21 cellular contexts compared by ENCODE assay signal in genomic region chr4:52016985-52017384, GRCh38. TPM values are rescaled to one million over a fixed set of nuclear protein-coding genes. Genes with fewer than 3 reads are reported as not detected.
DNase-seq lines count a peak whose midpoint lies in the region; ATAC-seq, FAIRE-seq and TF ChIP-seq lines count a peak whose summit lies in the region.
"Had no signal": no experiment of that assay in that cellular context is flagged by ENCODE, and none has a peak within 500 bp of the region (broad histone marks: within the 10 kb centered on the region; RNA-seq: fewer than 3 reads in every experiment).

No MANE protein-coding gene starts in this region.

- H3K4me3 ChIP-seq in duodenal mucosa (ENCODE audit: low read depth in 1 of 2, low read length in 2 of 2) (peak overlapping the region; percentile 65 to 71), muscle layer of duodenum (ENCODE audit: low read depth in 1 of 2, low read length in 2 of 2) (peak overlapping the region in 1 of 2 donors; percentile 28), OCI-LY7 (ENCODE audit: low read depth, low read length, poor library complexity, severe bottlenecking) (no peak overlapping the region)
- H3K4me3 ChIP-seq: BLaER1, GM23338 had no signal

- H3K27ac ChIP-seq in duodenal mucosa (ENCODE audit: low read depth, low read length), result no peak overlapping the region
- peak overlapping the region; percentile 2 for H3K27ac ChIP-seq in muscle layer of duodenum (ENCODE audit: low read length)
- no peak overlapping the region for H3K27ac ChIP-seq in OCI-LY7 (ENCODE audit: low read depth, low read length, poor library complexity, severe bottlenecking)
- H3K27ac ChIP-seq: BLaER1, HL-60 had no signal

- CTCF ChIA-PET in OCI-LY7 (lab: Charles Lee; ENCODE audit: unreplicated experiment), result no interaction called here

- FAIRE-seq in GM12892 (lab: Jason Lieb, UNC), result peak; percentile 30
- FAIRE-seq: H54 had no signal

- H2AFZ ChIP-seq in OCI-LY7 (ENCODE audit: low read length), result no peak overlapping the region
- H2AFZ ChIP-seq: GM23338 had no signal

- BruUV-seq in OCI-LY7 (replicated peaks; lab: Mats Ljungman, UMichigan), result no TSS peak

- H3K9me3 ChIP-seq in duodenal mucosa (ENCODE audit: control insufficient read depth in 1 of 2, low read length in 2 of 2), result no peaks in the 10 kb centered on the region
- no peaks in the 10 kb centered on the region for H3K9me3 ChIP-seq in muscle layer of duodenum (ENCODE audit: control insufficient read depth in 1 of 2, low read length in 2 of 2)
- H3K9me3 ChIP-seq in OCI-LY7 (ENCODE audit: low read length), result no peaks in the 10 kb centered on the region
- H3K9me3 ChIP-seq: BLaER1 had no signal

- no peak for DNase-seq in GM12892 (ENCODE audit: insufficient read length)
- no peak for DNase-seq in left colon
- DNase-seq in NCI-H128 (lab: John Stamatoyannopoulos, UW; ENCODE audit: unreplicated experiment), result no peak
- DNase-seq in OCI-LY7 (ENCODE audit: low spot score), result no peak
- no peak for DNase-seq in cerebellum (ENCODE audit: low spot score)
- DNase-seq: 8988T; Calu3; CD8-positive, alpha-beta T cell; DMS79 treated with DMSO at 0.1 percent for 48 hours; GF-D8; HCEC 1CT had no signal

- H3K79me2 ChIP-seq in OCI-LY7 (ENCODE audit: insufficient read depth, low read depth, low read length), result no peaks in the 10 kb centered on the region

- TF ChIP-seq POLR2A in GM12892 (IDR thresholded peaks at IDR 0.05; ENCODE audit: low read depth, low read length), result no peak

- H3K9ac ChIP-seq in duodenal mucosa (ENCODE audit: low read depth in 1 of 2, low read length in 2 of 2), result peak overlapping the region in 1 of 2 donors; percentile 58
- H3K9ac ChIP-seq: BLaER1 had no signal

- H3K36me3 ChIP-seq in duodenal mucosa (ENCODE audit: control insufficient read depth in 1 of 2, insufficient read depth in 2 of 2, low read length in 2 of 2), result no peaks in the 10 kb centered on the region
- peaks cover 0 to 7% of the 10 kb centered on the region in 2 donors for H3K36me3 ChIP-seq in muscle layer of duodenum (ENCODE audit: control insufficient read depth in 1 of 2, insufficient read depth in 2 of 2, low read length in 2 of 2)
- H3K36me3 ChIP-seq in OCI-LY7 (ENCODE audit: insufficient read depth, low read length), result peaks cover 1% of the 10 kb centered on the region; the same call in 1 of the 2 replicates

- POLR2A ChIA-PET in OCI-LY7 (lab: Charles Lee), result no interaction called here

- no peaks in the 10 kb centered on the region for H3K9me2 ChIP-seq in OCI-LY7 (ENCODE audit: insufficient read depth, low read length)

- intact Hi-C loops in left colon (cut with DNase I, micrococcal nuclease) (no loop called here), OCI-LY7 (cut with micrococcal nuclease; ENCODE audit: unreplicated experiment) (no loop called here)

- no peaks in the 10 kb centered on the region for H3K27me3 ChIP-seq in duodenal mucosa (ENCODE audit: control insufficient read depth in 1 of 2, insufficient read depth in 2 of 2, low read length in 2 of 2)
- no peaks in the 10 kb centered on the region for H3K27me3 ChIP-seq in muscle layer of duodenum (ENCODE audit: low read depth, low read length)
- H3K27me3 ChIP-seq: BLaER1 had no signal

- H3K4me1 ChIP-seq in duodenal mucosa (ENCODE audit: control insufficient read depth in 1 of 2, insufficient read depth in 2 of 2, low read length in 2 of 2) (peaks cover 13 to 25% of the 10 kb centered on the region in 2 donors), muscle layer of duodenum (ENCODE audit: control insufficient read depth in 1 of 2, insufficient read depth in 2 of 2, low read length in 2 of 2) (no peaks in the 10 kb centered on the region), OCI-LY7 (ENCODE audit: insufficient read depth, low read length, poor library complexity, severe bottlenecking) (no peaks in the 10 kb centered on the region)

- no peaks in the 10 kb centered on the region for H4K20me1 ChIP-seq in OCI-LY7 (ENCODE audit: insufficient read depth, low read length)
- H4K20me1 ChIP-seq: BLaER1 had no signal

- H3K4me2 ChIP-seq in OCI-LY7 (ENCODE audit: low read length), result no peak overlapping the region
- H3K4me2 ChIP-seq: BLaER1, GM23338 had no signal

- no peak for TF ChIP-seq CTCF in OCI-LY7 (conservative IDR thresholded peaks at IDR 0.05; ENCODE audit: low read length)

- ATAC-seq in left colon, result peak; percentile 66
- no peak for ATAC-seq in HG02798 (IDR thresholded peaks at IDR 0.05; ENCODE audit: poor library complexity, unreplicated experiment)
- ATAC-seq: CD8-positive, alpha-beta T cell; GM23338 had no signal

RNA-seq across cellular contexts. Expression of gene LRRC66, which starts 3.2 kb away (rescaled TPM):
- polyA plus RNA-seq in GM12892 (2012; ENCODE audit: missing spikeins), result not detected
- total RNA-seq in left colon (10 to 100 TPM; 10.2 to 16.1 TPM), OCI-LY7 (2022) (0.11 and 0.25 TPM in 2 replicates), cerebellum (1.8 TPM)
- 0.15 and 0.25 TPM in 2 replicates for total RNA-seq in OCI-LY7 (2014; rRNA removed; shearing (Covaris generic))
- total RNA-seq: A673; Calu3; CD8-positive, alpha-beta T cell; HT1080 had no signal
- polyA plus RNA-seq: CD14-positive monocyte, GM23338 had no signal

RNA-seq across cellular contexts. Expression of gene SGCB, which starts 21.1 kb away (rescaled TPM):
- polyA plus RNA-seq in GM12892 (2012; ENCODE audit: missing spikeins), result 4.2 TPM
- total RNA-seq in left colon (10 to 100 TPM; 19.2 to 32.4 TPM), OCI-LY7 (2022) (17.5 and 20.2 TPM in 2 replicates), cerebellum (59.4 TPM)
- total RNA-seq in OCI-LY7 (2014; rRNA removed; shearing (Covaris generic)), result 6.0 and 7.5 TPM in 2 replicates

RNA-seq across cellular contexts. Expression of gene SPATA18, which starts 34.1 kb away (rescaled TPM):
- polyA plus RNA-seq in GM12892 (2012; ENCODE audit: missing spikeins), result 2.2 TPM
- total RNA-seq in left colon (10 to 100 TPM; 10.7 to 11.0 TPM), OCI-LY7 (2022) (not detected in 2 replicates), cerebellum (2.1 TPM)
- not detected in 2 replicates for total RNA-seq in OCI-LY7 (2014; rRNA removed; shearing (Covaris generic))
- total RNA-seq: Calu3; CD8-positive, alpha-beta T cell had no signal
